8 cellular contexts compared by ENCODE assay signal in the genomic region with DNA sequence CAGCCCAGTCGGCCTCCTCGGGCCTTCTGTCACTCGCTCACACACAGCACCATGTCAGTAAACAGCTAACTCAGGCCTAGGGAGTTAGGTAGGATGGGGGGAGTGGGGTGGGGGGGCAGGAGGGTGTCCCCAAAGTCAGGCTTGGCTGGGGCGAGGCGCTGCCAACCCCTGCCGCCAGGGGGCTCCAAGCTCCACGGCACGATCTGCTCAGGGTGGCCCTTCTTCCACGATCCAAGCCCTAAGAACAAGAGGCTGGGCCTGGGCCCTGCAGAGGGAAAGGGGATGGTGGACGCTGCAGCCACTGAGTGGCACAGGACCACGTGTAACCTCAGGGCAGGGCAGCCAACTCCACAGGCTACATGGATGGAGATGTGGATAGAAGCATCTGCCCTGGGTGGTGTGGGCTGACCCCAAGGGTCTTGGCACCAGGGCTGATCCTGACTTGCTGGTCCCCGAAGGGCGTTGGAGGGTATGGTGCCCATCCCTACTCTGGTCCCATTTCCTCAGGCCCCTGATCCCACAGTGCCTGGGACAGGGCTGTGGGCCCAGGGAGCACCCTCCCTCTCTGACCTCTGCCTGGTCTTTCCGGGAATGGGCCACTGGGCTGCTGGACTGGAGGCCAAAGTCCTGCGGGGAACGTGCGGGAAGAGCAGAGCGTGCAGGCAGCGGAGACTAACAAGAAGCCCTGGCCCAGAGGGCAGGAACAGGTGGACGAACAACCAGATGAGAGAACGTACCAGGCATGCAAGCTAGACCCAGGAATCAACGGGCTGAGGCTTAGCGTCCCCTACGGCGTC. TPM values are rescaled to one million over a fixed set of nuclear protein-coding genes. Genes with fewer than 3 reads are reported as not detected.
A peak's percentile ranks its signal among the peaks of the same experiment; 100 is the strongest.
DNase-seq lines count a peak whose midpoint lies in the region; ATAC-seq and TF ChIP-seq lines count a peak whose summit lies in the region.

No MANE protein-coding gene starts in this region.

- TF ChIP-seq CTCF in BE2C (IDR thresholded peaks at IDR 0.05; ENCODE audit: low read depth, low read length), result peak; percentile 84
- peak; percentile 90 for TF ChIP-seq CTCF in RWPE2 (IDR thresholded peaks at IDR 0.05; ENCODE audit: poor library complexity, severe bottlenecking)
- TF ChIP-seq CTCF in uterus (IDR thresholded peaks at IDR 0.05), result peak; percentile 81 to 94 (median 90)

- DNase-seq in BE2C (peak; percentile 80), HAP-1 (ENCODE audit: low spot score in 2 of 2) (peak; percentile 17 to 78), RWPE2 (ENCODE audit: low spot score) (no peak), glomerular visceral epithelial cell (ENCODE audit: extremely low spot score) (peak; percentile 59), posterior vena cava (ENCODE audit: low spot score) (peak; percentile 92), uterus (peak; percentile 52 to 68)
- peak; percentile 66 for DNase-seq in activated gamma-delta T cell treated with anti-CD3 and anti-CD28 coated beads, Interleukin-2, amount 50 U/mL, for 16 hours (ENCODE audit: low read depth)

- intact Hi-C loops in posterior vena cava (cut with DNase I), result loop anchor here (2.0 kb wide), 1 partner anchor 42 kb away; no protein-coding TSS in a partner anchor
- intact Hi-C loops in uterus (cut with DNase I; ENCODE audit: low total_unique reads), result loop anchor here (5.0 to 10.0 kb wide), 2 partner anchors 42 to 144 kb away; partner anchors contain the start of genes RANBP1 and TRMT2A

- H3K27ac ChIP-seq in RWPE2 (ENCODE audit: poor library complexity, severe bottlenecking) (no peak overlapping the region), uterus (no peak overlapping the region)

- ATAC-seq in RWPE2 (ENCODE audit: low read depth) (peak; percentile 50), GM19395 (IDR thresholded peaks at IDR 0.05; ENCODE audit: unreplicated experiment) (no peak)

- H3K4me3 ChIP-seq in BE2C (ENCODE audit: low read depth, low read length), result no peak overlapping the region
- no peak overlapping the region for H3K4me3 ChIP-seq in HAP-1
- no peak overlapping the region for H3K4me3 ChIP-seq in RWPE2 (ENCODE audit: severe bottlenecking)
- no peak overlapping the region for H3K4me3 ChIP-seq in uterus

- in situ Hi-C loops in HAP-1 (cut with MboI; ENCODE audit: low sequenced_read_pairs), result loop anchor here (25.0 kb wide), 1 partner anchor 317 kb away; no protein-coding TSS in a partner anchor

- no peak for TF ChIP-seq POLR2A in uterus (IDR thresholded peaks at IDR 0.05)

- no peaks in the 10 kb centered on the region for H3K27me3 ChIP-seq in BE2C
- H3K27me3 ChIP-seq in HAP-1 (ENCODE audit: low read depth), result no peaks in the 10 kb centered on the region
- H3K27me3 ChIP-seq in RWPE2 (ENCODE audit: insufficient read depth, poor library complexity, severe bottlenecking), result no peaks in the 10 kb centered on the region
- no peaks in the 10 kb centered on the region for H3K27me3 ChIP-seq in uterus

- H3K36me3 ChIP-seq in BE2C (peaks cover 76% of the 10 kb centered on the region), HAP-1 (replicated peaks) (peaks cover 43% of the 10 kb centered on the region), RWPE2 (ENCODE audit: low read depth) (peaks cover 4% of the 10 kb centered on the region; the same call in 1 of the 2 replicates), uterus (no peaks in the 10 kb centered on the region)

- H3K4me1 ChIP-seq in BE2C (peaks cover 30% of the 10 kb centered on the region), HAP-1 (no peaks in the 10 kb centered on the region), RWPE2 (ENCODE audit: insufficient read depth, poor library complexity, severe bottlenecking) (peaks cover 9% of the 10 kb centered on the region), uterus (no peaks in the 10 kb centered on the region)

- no peaks in the 10 kb centered on the region for H3K9me3 ChIP-seq in BE2C
- H3K9me3 ChIP-seq in HAP-1, result no peaks in the 10 kb centered on the region
- no peaks in the 10 kb centered on the region for H3K9me3 ChIP-seq in RWPE2 (ENCODE audit: severe bottlenecking)
- no peaks in the 10 kb centered on the region for H3K9me3 ChIP-seq in uterus

RNA-seq across cellular contexts. Expression of gene TXNRD2, which starts 29.1 kb away (rescaled TPM):
- polyA plus RNA-seq in BE2C (2012; ENCODE audit: insufficient read depth, insufficient read length, low read depth), result 46.2 TPM
- total RNA-seq in posterior vena cava (10 to 100 TPM; 13.9 to 19.2 TPM), uterus (10 to 100 TPM; 14.7 to 48.9 (median 25.6) TPM)

RNA-seq across cellular contexts. Expression of gene COMT, which starts 29.1 kb away (rescaled TPM):
- 286 TPM for polyA plus RNA-seq in BE2C (2012; ENCODE audit: insufficient read depth, insufficient read length, low read depth)
- total RNA-seq in posterior vena cava (10 to 100 TPM; 81.7 to 95.4 TPM), uterus (100 to 1,000 TPM in 2 of 4 donors, 10 to 100 TPM in 2; 88.9 to 175 (median 108) TPM)

RNA-seq across cellular contexts. Expression of gene ARVCF, which starts 45.9 kb away (rescaled TPM):
- polyA plus RNA-seq in BE2C (2012; ENCODE audit: insufficient read depth, insufficient read length, low read depth), result 335 TPM
- total RNA-seq in posterior vena cava (10 to 100 TPM; 20.1 to 21.3 TPM), uterus (10 to 100 TPM in 2 of 4 donors, 1 to 10 TPM in 2; 1.5 to 43.4 (median 16.6) TPM)

RNA-seq across cellular contexts. Expression of gene TANGO2, which starts 50.2 kb away (rescaled TPM):
- 8.0 TPM for polyA plus RNA-seq in BE2C (2012; ENCODE audit: insufficient read depth, insufficient read length, low read depth)
- total RNA-seq in posterior vena cava (10 to 100 TPM; 28.4 to 31.1 TPM), uterus (10 to 100 TPM in 2 of 4 donors, 1 to 10 TPM in 2; 2.8 to 25.1 (median 13.3) TPM)
